Comparison of ENCODE assay signal across 8 cellular contexts in genomic region chr2:70643715-70644114, GRCh38.
DNase-seq lines count a peak whose midpoint lies in the region; ATAC-seq and TF ChIP-seq lines count a peak whose summit lies in the region.

No MANE protein-coding gene starts in this region.

- H3K9me3 Mint-ChIP-seq in HFFc6 = no peaks in the 10 kb centered on the region

- TF ChIP-seq CTCF in HFFc6 (IDR thresholded peaks at IDR 0.05) = peak; percentile 68

- H3K4me3 Mint-ChIP-seq in HFFc6 = no peak overlapping the region

- DNase-seq in DMS53 (lab: John Stamatoyannopoulos, UW) (peak; percentile 68), HFFc6 (no peak), SHP77 (lab: John Stamatoyannopoulos, UW) (peak; percentile 15 to 49), glomerular visceral epithelial cell (ENCODE audit: extremely low spot score) (peak; percentile 39), putamen (ENCODE audit: low spot score) (no peak), mucosa of gallbladder (ENCODE audit: low spot score) (no peak), NCI-H2107 (lab: John Stamatoyannopoulos, UW) (no peak)

- no peak overlapping the region for H3K27ac Mint-ChIP-seq in HFFc6

- H3K4me1 Mint-ChIP-seq in HFFc6 (ENCODE audit: low read depth) = peaks cover 8% of the 10 kb centered on the region; the same call in 1 of the 2 replicates

- ATAC-seq in GM21367 (IDR thresholded peaks at IDR 0.05; ENCODE audit: unreplicated experiment) = no peak

- no peaks in the 10 kb centered on the region for H3K36me3 Mint-ChIP-seq in HFFc6 (ENCODE audit: low read depth)

- peaks cover 21% of the 10 kb centered on the region for H3K27me3 Mint-ChIP-seq in HFFc6 (ENCODE audit: insufficient read depth)

Comparison
In these comparisons a context has a peak if more than half of its experiments do, and no peak if none do; other contexts are left out.
1. DNase-seq: peak in DMS53 (single experiment), SHP77 (2 of 2) and glomerular visceral epithelial cell (single experiment); none in HFFc6 (single experiment), putamen (single experiment), mucosa of gallbladder (single experiment) and NCI-H2107 (single experiment).